8 cellular contexts compared by ENCODE assay signal in genomic region chr16:55257971-55258613, GRCh38.
DNase-seq lines count a peak whose midpoint lies in the region; TF ChIP-seq lines count a peak whose summit lies in the region.

No MANE protein-coding gene starts in this region.

- peaks cover 18% of the 10 kb centered on the region for H3K27me3 Mint-ChIP-seq in activated naive CD8-positive, alpha-beta T cell treated with anti-CD3 and anti-CD28 coated beads for 36 hours

- CTCF ChIA-PET in HEK293T (lab: Yijun Ruan, JAX) = interaction anchor here (0.7 to 1.5 kb wide), 4 partner anchors 126 to 1709 kb away, joined by 3 to 7 read pairs (median 4); no protein-coding TSS in a partner anchor

- H3K9me3 Mint-ChIP-seq in activated naive CD8-positive, alpha-beta T cell treated with anti-CD3 and anti-CD28 coated beads for 36 hours = peaks cover 4% of the 10 kb centered on the region

- no peaks in the 10 kb centered on the region for H3K36me3 Mint-ChIP-seq in activated naive CD8-positive, alpha-beta T cell treated with anti-CD3 and anti-CD28 coated beads for 36 hours

- DNase-seq in NCI-H2227 (lab: John Stamatoyannopoulos, UW; ENCODE audit: unreplicated experiment) = peak; percentile 3
- no peak for DNase-seq in NCI-H2227 treated with DMSO at 0.1 percent for 48 hours (lab: John Stamatoyannopoulos, UW)
- DNase-seq in HEK293T (ENCODE audit: extremely low spot score) = peak; percentile 70
- peak; percentile 31 for DNase-seq in NOMO-1 treated with dmso at 0.1 percent for 144 hours (lab: John Stamatoyannopoulos, UW; ENCODE audit: unreplicated experiment)
- peak; percentile 55 for DNase-seq in activated naive CD8-positive, alpha-beta T cell treated with anti-CD3 and anti-CD28 coated beads for 36 hours
- peak; percentile 38 for DNase-seq in iPS DF 4.7 (ENCODE audit: extremely low read depth, low spot score)
- DNase-seq in stimulated activated CD4-positive, alpha-beta T cell treated with anti-CD3 and anti-CD28 coated beads, Interleukin-4, amount 100 ng/mL, for 48 hours (ENCODE audit: low read depth in 2 of 2) = peak; percentile 32 to 57
- no peak for DNase-seq in cerebellum (ENCODE audit: low spot score)

- no peaks in the 10 kb centered on the region for H3K4me1 Mint-ChIP-seq in activated naive CD8-positive, alpha-beta T cell treated with anti-CD3 and anti-CD28 coated beads for 36 hours

- POLR2A ChIA-PET in HEK293T (lab: Yijun Ruan, JAX) = no interaction called here

- H3K4me3 Mint-ChIP-seq in activated naive CD8-positive, alpha-beta T cell treated with anti-CD3 and anti-CD28 coated beads for 36 hours = no peak overlapping the region

- H3K27ac Mint-ChIP-seq in activated naive CD8-positive, alpha-beta T cell treated with anti-CD3 and anti-CD28 coated beads for 36 hours = no peak overlapping the region

TF ChIP-seq in HEK293T, 16 proteins besides CTCF, POLR2A, EP300 and RAD21:
- TF ChIP-seq HDGF (IDR thresholded peaks at IDR 0.05; ENCODE audit: borderline replicate concordance) (no peak), CTBP1 (IDR thresholded peaks at IDR 0.05; ENCODE audit: borderline replicate concordance) (no peak), SUZ12 (IDR thresholded peaks at IDR 0.05) (no peak), NFRKB (IDR thresholded peaks at IDR 0.05) (no peak), ARNT (IDR thresholded peaks at IDR 0.05) (no peak), TARDBP (IDR thresholded peaks at IDR 0.05) (no peak), L3MBTL2 (conservative IDR thresholded peaks at IDR 0.05) (no peak), PKNOX1 (IDR thresholded peaks at IDR 0.05) (no peak), SP1 (IDR thresholded peaks at IDR 0.05) (no peak), LEF1 (IDR thresholded peaks at IDR 0.05; ENCODE audit: borderline replicate concordance) (no peak), FOXK2 (IDR thresholded peaks at IDR 0.05) (no peak), BHLHE40 (IDR thresholded peaks at IDR 0.05; ENCODE audit: borderline replicate concordance) (no peak)

Comparison
In these comparisons a context has a peak if more than half of its experiments do, and no peak if none do; other contexts are left out.
1. DNase-seq: peak in NCI-H2227 (single experiment), HEK293T (single experiment), NOMO-1 treated with dmso at 0.1 percent for 144 hours (single experiment), activated naive CD8-positive, alpha-beta T cell treated with anti-CD3 and anti-CD28 coated beads for 36 hours (single experiment), iPS DF 4.7 (single experiment) and stimulated activated CD4-positive, alpha-beta T cell treated with anti-CD3 and anti-CD28 coated beads, Interleukin-4, amount 100 ng/mL, for 48 hours (2 of 2); none in NCI-H2227 treated with DMSO at 0.1 percent for 48 hours (single experiment) and cerebellum (single experiment).